2 cellular contexts compared by ENCODE assay signal in genomic region chr18:23095463-23095862, GRCh38.
TF ChIP-seq lines count a peak whose summit lies in the region.

No MANE protein-coding gene starts in this region.

TF ChIP-seq in SK-N-SH, 30 proteins besides CTCF, POLR2A, EP300 and RAD21 (continued from another document):
- TF ChIP-seq REST (IDR thresholded peaks at IDR 0.05; ENCODE audit: low read depth, low read length) = no peak
- TF ChIP-seq GABPA (IDR thresholded peaks at IDR 0.05; ENCODE audit: low read depth) = no peak
- TF ChIP-seq USF2 (IDR thresholded peaks at IDR 0.05; ENCODE audit: borderline replicate concordance, low read depth, low read length) = no peak
- no peak for TF ChIP-seq ELF1 (IDR thresholded peaks at IDR 0.05)
- TF ChIP-seq MAX (IDR thresholded peaks at IDR 0.05; ENCODE audit: low read depth) = no peak
- no peak for TF ChIP-seq USF1 (IDR thresholded peaks at IDR 0.05; ENCODE audit: borderline replicate concordance, low read depth)
- TF ChIP-seq TCF12 (IDR thresholded peaks at IDR 0.05) = no peak
- no peak for TF ChIP-seq EZH2phosphoT487 (IDR thresholded peaks at IDR 0.05; ENCODE audit: borderline replicate concordance, low read depth)
- TF ChIP-seq YY1 (IDR thresholded peaks at IDR 0.05; ENCODE audit: low read depth) = no peak
- no peak for TF ChIP-seq RFX5 (IDR thresholded peaks at IDR 0.05; ENCODE audit: low read length)
- TF ChIP-seq NFIC (IDR thresholded peaks at IDR 0.05; ENCODE audit: borderline replicate concordance) = no peak

TF ChIP-seq in SK-N-SH treated with all-trans-retinoic acid at 6 μM for 48 hours, 23 proteins besides CTCF, POLR2A, EP300 and RAD21 (continued from another document):
- TF ChIP-seq SNAI2 (CRISPR knock-in tag; IDR thresholded peaks at IDR 0.05) = no peak
- TF ChIP-seq ISL1 (CRISPR knock-in tag; IDR thresholded peaks at IDR 0.05) = no peak
- TF ChIP-seq ZC3H10 (CRISPR knock-in tag; IDR thresholded peaks at IDR 0.05) = no peak
- TF ChIP-seq ARNTL (CRISPR knock-in tag; IDR thresholded peaks at IDR 0.05; ENCODE audit: borderline replicate concordance, low read depth) = no peak
- TF ChIP-seq RARB (CRISPR knock-in tag; IDR thresholded peaks at IDR 0.05) = no peak
- TF ChIP-seq GLIS3 (CRISPR knock-in tag; IDR thresholded peaks at IDR 0.05) = no peak
- TF ChIP-seq ZFP30 (CRISPR knock-in tag; IDR thresholded peaks at IDR 0.05) = no peak
- no peak for TF ChIP-seq TSHZ2 (CRISPR knock-in tag; IDR thresholded peaks at IDR 0.05)
- no peak for TF ChIP-seq OSR1 (CRISPR knock-in tag; IDR thresholded peaks at IDR 0.05)
- no peak for TF ChIP-seq TCF4 (CRISPR knock-in tag; IDR thresholded peaks at IDR 0.05; ENCODE audit: borderline replicate concordance)
